Comparison of ENCODE assay signal across 7 cellular contexts in genomic region chr19:17246681-17247425, GRCh38. TPM values are rescaled to one million over a fixed set of nuclear protein-coding genes. Genes with fewer than 3 reads are reported as not detected.
A peak's percentile ranks its signal among the peaks of the same experiment; 100 is the strongest.
DNase-seq lines count a peak whose midpoint lies in the region; ATAC-seq and TF ChIP-seq lines count a peak whose summit lies in the region.
"Had no signal": no experiment of that assay in that cellular context is flagged by ENCODE, and none has a peak within 500 bp of the region (broad histone marks: within the 10 kb centered on the region; RNA-seq: fewer than 3 reads in every experiment).

No MANE protein-coding gene starts in this region.

- in situ Hi-C loops in GM13977 (cut with MboI; ENCODE audit: low pct_unique_long_range_greater_than_20kb, low sequenced_read_pairs, unreplicated experiment), result no loop called here

- H3K4me1 ChIP-seq in hepatocyte (ENCODE audit: insufficient read depth) (peaks cover 44% of the 10 kb centered on the region), upper lobe of right lung (peaks cover 20% of the 10 kb centered on the region)

- no peaks in the 10 kb centered on the region for H3K36me3 ChIP-seq in hepatocyte (replicated peaks; ENCODE audit: insufficient read depth, low read depth)
- no peaks in the 10 kb centered on the region for H3K36me3 ChIP-seq in upper lobe of right lung

- peak; percentile 42 for DNase-seq in ELR (ENCODE audit: low read depth)
- DNase-seq in RPMI8226, result peak; percentile 73
- DNase-seq in hepatocyte (ENCODE audit: low spot score), result peak; percentile 77
- DNase-seq in upper lobe of right lung, result peak; percentile 80
- no peak for DNase-seq in GM13977 (ENCODE audit: low spot score)

- H3K79me2 ChIP-seq in hepatocyte, result peaks cover 34% of the 10 kb centered on the region

- intact Hi-C loops in upper lobe of right lung (cut with DNase I), result no loop called here

- peaks cover 19% of the 10 kb centered on the region for H4K20me1 ChIP-seq in hepatocyte (ENCODE audit: insufficient read depth, poor library complexity, severe bottlenecking)

- H3K27me3 ChIP-seq in hepatocyte (no peaks in the 10 kb centered on the region), upper lobe of right lung (no peaks in the 10 kb centered on the region)

- peak overlapping the region; percentile 90 for H3K4me2 ChIP-seq in hepatocyte

- H3K4me3 ChIP-seq in hepatocyte (peak overlapping the region; percentile 16), upper lobe of right lung (peak overlapping the region; percentile 48)

- H2AFZ ChIP-seq in hepatocyte, result peak overlapping the region; percentile 21

- no peaks in the 10 kb centered on the region for H3K9me2 ChIP-seq in hepatocyte (replicated peaks; ENCODE audit: insufficient read depth)

- H3K9me3 ChIP-seq in hepatocyte (ENCODE audit: low read depth) (no peaks in the 10 kb centered on the region), upper lobe of right lung (no peaks in the 10 kb centered on the region)

- TF ChIP-seq CTCF in hepatocyte (IDR thresholded peaks at IDR 0.05; ENCODE audit: poor library complexity), result no peak
- no peak for TF ChIP-seq CTCF in upper lobe of right lung (IDR thresholded peaks at IDR 0.05)
- no peak for TF ChIP-seq CTCF in GM13977 (IDR thresholded peaks at IDR 0.05; ENCODE audit: extremely low read depth, insufficient read depth, missing control alignments)

- ATAC-seq in upper lobe of right lung (peak; percentile 1), GM19455 (IDR thresholded peaks at IDR 0.05; ENCODE audit: unreplicated experiment) (no peak)

- H3K27ac ChIP-seq in hepatocyte (peak overlapping the region; percentile 95), upper lobe of right lung (peak overlapping the region; percentile 80)

- WGBS in hepatocyte (ENCODE audit: low lambda C conversion rate, missing lambda C conversion rate), result 16% methylated on average over 21 of the region's 21 CpGs

RNA-seq across cellular contexts. Expression of gene NR2F6, which starts 1.1 kb away (rescaled TPM):
- total RNA-seq in hepatocyte (116 and 133 TPM in 2 replicates), upper lobe of right lung (41.7 TPM)
- polyA plus RNA-seq in hepatocyte, result 157 and 169 TPM in 2 replicates

RNA-seq across cellular contexts. Expression of gene USHBP1, which starts 17.7 kb away (rescaled TPM):
- total RNA-seq in hepatocyte, result 3.0 TPM in 1 of 2 replicates, not detected in the other
- polyA plus RNA-seq in hepatocyte, result 0.98 and 1.2 TPM in 2 replicates
- total RNA-seq in upper lobe of right lung, result 14.0 TPM
- total RNA-seq: SK-MEL-5 had no signal

RNA-seq across cellular contexts. Expression of gene BABAM1, which starts 20.4 kb away (rescaled TPM):
- total RNA-seq in hepatocyte, result 63.8 and 71.4 TPM in 2 replicates
- 94.1 and 97.9 TPM in 2 replicates for polyA plus RNA-seq in hepatocyte
- 67.9 TPM for total RNA-seq in upper lobe of right lung

RNA-seq across cellular contexts. Expression of gene OCEL1, which starts 20.8 kb away (rescaled TPM):
- total RNA-seq in hepatocyte (9.5 and 15.3 TPM in 2 replicates), upper lobe of right lung (31.6 TPM)
- 44.7 and 47.7 TPM in 2 replicates for polyA plus RNA-seq in hepatocyte

RNA-seq across cellular contexts. Expression of gene USE1, which starts 31.7 kb away (rescaled TPM):
- total RNA-seq in hepatocyte (22.4 and 26.9 TPM in 2 replicates), upper lobe of right lung (24.0 TPM)
- 42.6 and 46.7 TPM in 2 replicates for polyA plus RNA-seq in hepatocyte
